Comparison of ENCODE assay signal across 17 cellular contexts in genomic region chr13:101140087-101140770, GRCh38.
DNase-seq lines count a peak whose midpoint lies in the region; ATAC-seq, FAIRE-seq and TF ChIP-seq lines count a peak whose summit lies in the region.
"Had no signal": no experiment of that assay in that cellular context is flagged by ENCODE, and none has a peak within 500 bp of the region (broad histone marks: within the 10 kb centered on the region; RNA-seq: fewer than 3 reads in every experiment).

No MANE protein-coding gene starts in this region.

- H3K27ac ChIP-seq in heart left ventricle: no peak overlapping the region

- H3K27me3 Mint-ChIP-seq in endothelial cell (ENCODE audit: unreplicated experiment): no peaks in the 10 kb centered on the region

- intact Hi-C loops in heart left ventricle (cut with DNase I): loop anchor here in 8 of 10 donors (5.0 to 10.0 kb wide), 7 partner anchors 315 to 1415 kb away; partner anchors contain the start of gene ITGBL1 (in 1 of the 8)
- intact Hi-C loops in cardiac septum (cut with DNase I): no loop called here

- no peaks in the 10 kb centered on the region for H3K9me3 Mint-ChIP-seq in endothelial cell (ENCODE audit: unreplicated experiment)
- H3K9me3 Mint-ChIP-seq: HFFc6 had no signal

- FAIRE-seq in RCC 7860 (lab: Jason Lieb, UNC): no peak
- FAIRE-seq: H1 had no signal

- peak; percentile 45 to 80 (median 69) for ATAC-seq in heart left ventricle

- TF ChIP-seq CTCF in heart left ventricle (IDR thresholded peaks at IDR 0.05) (no peak), endothelial cell (IDR thresholded peaks at IDR 0.05; ENCODE audit: unreplicated experiment) (no peak)

- H3K4me1 Mint-ChIP-seq in endothelial cell (ENCODE audit: unreplicated experiment): peaks cover 32% of the 10 kb centered on the region
- H3K4me1 Mint-ChIP-seq: CD4-positive, alpha-beta memory T cell had no signal

- H3K27me3 ChIP-seq in heart left ventricle: peaks cover 0 to 6% (median 0%) of the 10 kb centered on the region in 9 donors

- DNase-seq in DMS53 (lab: John Stamatoyannopoulos, UW) (peak; percentile 2), DMS53 treated with DMSO at 0.1 percent for 48 hours (lab: John Stamatoyannopoulos, UW; ENCODE audit: unreplicated experiment) (no peak), heart left ventricle (no peak), cardiac septum (ENCODE audit: low spot score) (no peak), endothelial cell (ENCODE audit: low spot score) (no peak), pulmonary artery endothelial cell (ENCODE audit: low read depth, low spot score) (peak; percentile 13), ACHN (no peak), RCC 7860 (ENCODE audit: low spot score) (no peak)
- DNase-seq: 8988T; Calu3; CD4-positive, alpha-beta memory T cell; HFFc6; NCI-H1048; NCI-H146; NCI-H2107; NCI-H510A had no signal

- no peaks in the 10 kb centered on the region for H3K9me3 ChIP-seq in heart left ventricle

- peak overlapping the region; percentile 92 for H3K27ac Mint-ChIP-seq in endothelial cell (ENCODE audit: unreplicated experiment)
- H3K27ac Mint-ChIP-seq: CD4-positive, alpha-beta memory T cell; HFFc6 had no signal

- H3K4me1 ChIP-seq in heart left ventricle: peaks cover 0 to 6% (median 0%) of the 10 kb centered on the region in 12 donors

- H3K36me3 Mint-ChIP-seq in endothelial cell (ENCODE audit: low read depth, unreplicated experiment): no peaks in the 10 kb centered on the region
- H3K36me3 Mint-ChIP-seq: CD4-positive, alpha-beta memory T cell had no signal

- no peak overlapping the region for H3K4me3 Mint-ChIP-seq in endothelial cell (ENCODE audit: unreplicated experiment)
- H3K4me3 Mint-ChIP-seq: CD4-positive, alpha-beta memory T cell; HFFc6 had no signal

- no peak overlapping the region for H3K4me3 ChIP-seq in heart left ventricle

- no peak for TF ChIP-seq POLR2A in heart left ventricle (IDR thresholded peaks at IDR 0.05)

- no peaks in the 10 kb centered on the region for H3K36me3 ChIP-seq in heart left ventricle

- 68 to 77% (median 72%) methylated on average over 9 of the region's 9 CpGs for WGBS in heart left ventricle, 4 donors

- in situ Hi-C loops in ACHN (cut with HindIII; ENCODE audit: low pct_ligation_motif_present, low pct_unique_long_range_greater_than_20kb, low sequenced_read_pairs): loop anchor here (25.0 kb wide), 1 partner anchor 347 kb away; no protein-coding TSS in a partner anchor

Comparison
In these comparisons a context has a peak if more than half of its experiments do, and no peak if none do; other contexts are left out.
1. DNase-seq: peak in DMS53 (single experiment) and pulmonary artery endothelial cell (single experiment); none in DMS53 treated with DMSO at 0.1 percent for 48 hours (single experiment), heart left ventricle (0 of 5), cardiac septum (single experiment), endothelial cell (single experiment), ACHN (single experiment) and RCC 7860 (single experiment).